9 cellular contexts compared by ENCODE assay signal in the genomic region with DNA sequence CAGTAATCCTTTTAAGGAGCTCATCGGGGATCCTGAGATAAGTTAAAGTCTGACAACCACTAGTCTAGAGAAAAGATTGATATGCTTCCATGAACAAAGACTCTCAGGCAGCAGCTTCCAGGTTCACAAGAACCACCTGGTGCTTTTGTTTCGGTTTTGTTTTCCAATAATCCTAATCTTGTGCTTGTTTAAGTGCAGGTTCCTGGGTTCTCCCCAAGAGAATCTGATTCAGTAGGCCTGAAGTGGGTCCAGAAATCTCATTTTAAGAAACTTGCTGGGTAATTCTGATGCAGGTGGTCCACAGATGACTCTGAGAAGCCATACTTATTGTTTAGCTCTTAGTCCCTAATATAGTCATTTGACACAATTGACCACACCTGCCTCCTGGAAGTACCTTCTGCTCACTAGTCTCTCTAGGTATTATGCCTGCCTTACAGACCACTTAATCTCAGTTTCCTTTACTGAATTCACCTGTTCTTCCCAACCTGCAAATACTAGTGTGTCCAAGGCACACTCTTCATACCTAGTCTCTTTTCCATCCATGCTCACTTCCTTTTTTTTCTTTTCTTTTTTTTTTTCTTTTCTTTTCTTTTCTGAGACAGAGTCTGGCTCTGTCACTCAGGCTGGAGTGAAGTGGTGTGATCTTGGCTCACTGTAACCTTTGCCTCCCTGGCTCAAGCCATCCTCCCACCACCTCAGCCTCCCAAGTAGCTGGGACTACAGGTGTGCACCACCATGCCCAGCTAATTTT. TPM values are rescaled to one million over a fixed set of nuclear protein-coding genes. Genes with fewer than 3 reads are reported as not detected.
DNase-seq lines count a peak whose midpoint lies in the region; ATAC-seq, FAIRE-seq and TF ChIP-seq lines count a peak whose summit lies in the region.
"Had no signal": no experiment of that assay in that cellular context is flagged by ENCODE, and none has a peak within 500 bp of the region (broad histone marks: within the 10 kb centered on the region; RNA-seq: fewer than 3 reads in every experiment).

No MANE protein-coding gene starts in this region.

- DNase-seq in GM18507 (ENCODE audit: extremely low spot score, insufficient read length, low read depth) (peak; percentile 30), WERI-Rb-1 (peak; percentile 33), G401 (ENCODE audit: low spot score) (no peak), progenitor cell of endocrine pancreas (ENCODE audit: low spot score, unreplicated experiment) (no peak), cerebellar cortex (ENCODE audit: low spot score) (no peak), inferior parietal cortex (ENCODE audit: extremely low spot score) (no peak)
- DNase-seq: activated CD4-positive, CD25-positive, alpha-beta regulatory T cell treated with anti-CD3 and anti-CD28 coated beads, Interleukin-2, amount 50 U/mL, for 72 hours had no signal

- no peak overlapping the region for H3K4me3 Mint-ChIP-seq in progenitor cell of endocrine pancreas (ENCODE audit: low read depth)

- H3K27ac Mint-ChIP-seq in progenitor cell of endocrine pancreas = no peak overlapping the region

- no peak overlapping the region for H3K4me3 ChIP-seq in WERI-Rb-1 (ENCODE audit: low read depth, low read length)

- FAIRE-seq in GM18507 (lab: Jason Lieb, UNC) = peak; percentile 83

- in situ Hi-C loops in G401 (cut with HindIII; ENCODE audit: low sequenced_read_pairs) = no loop called here

- no peaks in the 10 kb centered on the region for H3K36me3 Mint-ChIP-seq in progenitor cell of endocrine pancreas (ENCODE audit: insufficient read depth)

- no peaks in the 10 kb centered on the region for H3K36me3 ChIP-seq in WERI-Rb-1

- TF ChIP-seq CTCF in WERI-Rb-1 (IDR thresholded peaks at IDR 0.05; ENCODE audit: low read depth, low read length) = no peak
- no peak for TF ChIP-seq CTCF in progenitor cell of endocrine pancreas (IDR thresholded peaks at IDR 0.05; ENCODE audit: unreplicated experiment)

- H3K9me3 Mint-ChIP-seq in progenitor cell of endocrine pancreas (ENCODE audit: low read depth) = no peaks in the 10 kb centered on the region

- no peaks in the 10 kb centered on the region for H3K9me3 ChIP-seq in WERI-Rb-1 (ENCODE audit: severe bottlenecking)

- ATAC-seq in GM21360 (IDR thresholded peaks at IDR 0.05; ENCODE audit: unreplicated experiment) (peak; percentile 55), HG03064 (IDR thresholded peaks at IDR 0.05; ENCODE audit: low read depth, unreplicated experiment) (peak; percentile 69)

- peak overlapping the region; percentile 15; the same call in 1 of the 2 replicates for H3K27ac ChIP-seq in WERI-Rb-1

- no peaks in the 10 kb centered on the region for H3K27me3 ChIP-seq in WERI-Rb-1 (ENCODE audit: insufficient read depth, low read depth, severe bottlenecking)

- no peaks in the 10 kb centered on the region for H3K27me3 Mint-ChIP-seq in progenitor cell of endocrine pancreas

- no peaks in the 10 kb centered on the region for H3K4me1 Mint-ChIP-seq in progenitor cell of endocrine pancreas (ENCODE audit: low read depth)

RNA-seq across cellular contexts. Expression of a gene that starts 20.5 kb away (rescaled TPM):
- total RNA-seq in G401 (2014; rRNA removed; shearing (Covaris generic)) = 11.9 and 14.8 TPM in 2 replicates
- 7.6 and 8.6 TPM in 2 replicates for total RNA-seq in progenitor cell of endocrine pancreas

Comparison
In these comparisons a context has a peak if more than half of its experiments do, and no peak if none do; other contexts are left out.
1. DNase-seq: peak in GM18507 (single experiment) and WERI-Rb-1 (single experiment); none in G401 (single experiment), progenitor cell of endocrine pancreas (single experiment), cerebellar cortex (single experiment) and inferior parietal cortex (single experiment).